22 cellular contexts compared by ENCODE assay signal in genomic region chr2:237749961-237750360, GRCh38. TPM values are rescaled to one million over a fixed set of nuclear protein-coding genes. Genes with fewer than 3 reads are reported as not detected.
A peak's percentile ranks its signal among the peaks of the same experiment; 100 is the strongest.
DNase-seq lines count a peak whose midpoint lies in the region; ATAC-seq and TF ChIP-seq lines count a peak whose summit lies in the region.
"Had no signal": no experiment of that assay in that cellular context is flagged by ENCODE, and none has a peak within 500 bp of the region (broad histone marks: within the 10 kb centered on the region; RNA-seq: fewer than 3 reads in every experiment).

No MANE protein-coding gene starts in this region.

- peak overlapping the region; percentile 11 for H3K27ac ChIP-seq in AG04450 (ENCODE audit: low read depth, low read length)
- H3K27ac ChIP-seq: BLaER1, PC-9, SJCRH30 had no signal

- H3K27me3 ChIP-seq in AG04450 (ENCODE audit: control insufficient read depth, insufficient read depth, low read length): no peaks in the 10 kb centered on the region
- H3K27me3 ChIP-seq: BLaER1, SJCRH30 had no signal

- peaks cover 11% of the 10 kb centered on the region for H3K4me1 Mint-ChIP-seq in activated CD4-positive, alpha-beta T cell treated with anti-CD3 and anti-CD28 coated beads, Interleukin-2, amount 10 ng/mL, durations not matched to agents 7 days and 5 days
- H3K4me1 Mint-ChIP-seq in T-helper 17 cell (peaks cover 21% of the 10 kb centered on the region), chondrocyte (ENCODE audit: low read depth) (peaks cover 9% of the 10 kb centered on the region)

- DNase-seq in activated CD4-positive, alpha-beta T cell treated with anti-CD3 and anti-CD28 coated beads, Interleukin-2, amount 10 ng/mL, durations not matched to agents 7 days and 5 days: no peak
- DNase-seq in activated CD4-positive, alpha-beta T cell treated with anti-CD3 and anti-CD28 coated beads, Interleukin-2, amount 50 U/mL, for 48 hours: no peak
- DNase-seq in AG04450 (ENCODE audit: low read depth, low spot score): no peak
- DNase-seq in T-helper 17 cell: no peak
- DNase-seq in chondrocyte (ENCODE audit: low spot score): no peak
- no peak for DNase-seq in kidney glomerular epithelial cell (lab: John Stamatoyannopoulos, UW)
- no peak for DNase-seq in NCI-H526 (lab: John Stamatoyannopoulos, UW)
- DNase-seq: CD4-positive, CD25-positive, alpha-beta regulatory T cell; H9; Kasumi-1; MV-4-11; NCI-H1105; NCI-H1436 treated with DMSO at 0.1 percent for 48 hours; NCI-H2029; NCI-H446 treated with DMSO at 0.1 percent for 48 hours; NCI-H526 treated with DMSO at 0.1 percent for 48 hours; PC-9; SJCRH30 had no signal

- CTCF ChIA-PET in activated CD4-positive, alpha-beta T cell treated with anti-CD3 and anti-CD28 coated beads, Interleukin-2, amount 10 ng/mL, durations not matched to agents 7 days and 5 days (lab: Charles Lee): no interaction called here
- CTCF ChIA-PET in AG04450 (lab: Charles Lee): interaction anchor here (0.7 to 1.1 kb wide), 2 partner anchors 328 to 726 kb away, joined by 3 to 8 read pairs; no protein-coding TSS in a partner anchor

- no peak overlapping the region for H3K4me3 ChIP-seq in AG04450 (ENCODE audit: low read depth, low read length)
- H3K4me3 ChIP-seq: BLaER1, GM23338, K562, PC-9, SJCRH30 had no signal

- no peaks in the 10 kb centered on the region for H3K9me3 Mint-ChIP-seq in activated CD4-positive, alpha-beta T cell treated with anti-CD3 and anti-CD28 coated beads, Interleukin-2, amount 10 ng/mL, durations not matched to agents 7 days and 5 days
- no peaks in the 10 kb centered on the region for H3K9me3 Mint-ChIP-seq in chondrocyte (ENCODE audit: low read depth)
- H3K9me3 Mint-ChIP-seq: CD4-positive, CD25-positive, alpha-beta regulatory T cell; GM23338; H9 had no signal

- H3K36me3 Mint-ChIP-seq in activated CD4-positive, alpha-beta T cell treated with anti-CD3 and anti-CD28 coated beads, Interleukin-2, amount 10 ng/mL, durations not matched to agents 7 days and 5 days (ENCODE audit: low read depth): peaks cover 49% of the 10 kb centered on the region
- peaks cover 12% of the 10 kb centered on the region for H3K36me3 Mint-ChIP-seq in T-helper 17 cell (ENCODE audit: low read depth)
- peaks cover 33% of the 10 kb centered on the region for H3K36me3 Mint-ChIP-seq in chondrocyte (ENCODE audit: low read depth)

- TF ChIP-seq CTCF in AG04450 (IDR thresholded peaks at IDR 0.05; ENCODE audit: low read depth, low read length): no peak
- no peak for TF ChIP-seq CTCF in chondrocyte (IDR thresholded peaks at IDR 0.05)

- H3K9me3 ChIP-seq in AG04450 (ENCODE audit: control insufficient read depth, insufficient read depth, low read length): no peaks in the 10 kb centered on the region
- no peaks in the 10 kb centered on the region for H3K9me3 ChIP-seq in T-helper 17 cell (ENCODE audit: control insufficient read depth, low read length, poor library complexity, severe bottlenecking)
- H3K9me3 ChIP-seq: SJCRH30 had no signal

- H3K4me3 Mint-ChIP-seq in activated CD4-positive, alpha-beta T cell treated with anti-CD3 and anti-CD28 coated beads, Interleukin-2, amount 10 ng/mL, durations not matched to agents 7 days and 5 days: no peak overlapping the region
- H3K4me3 Mint-ChIP-seq in T-helper 17 cell (no peak overlapping the region), chondrocyte (ENCODE audit: unreplicated experiment) (no peak overlapping the region)
- H3K4me3 Mint-ChIP-seq: CD4-positive, CD25-positive, alpha-beta regulatory T cell; GM23338; H9 had no signal

- ATAC-seq in T-helper 17 cell: no peak
- ATAC-seq in HG02571 (IDR thresholded peaks at IDR 0.05; ENCODE audit: unreplicated experiment): no peak
- ATAC-seq: GM23338, K562 had no signal

- peak overlapping the region; percentile 33 for H3K27ac Mint-ChIP-seq in activated CD4-positive, alpha-beta T cell treated with anti-CD3 and anti-CD28 coated beads, Interleukin-2, amount 10 ng/mL, durations not matched to agents 7 days and 5 days
- peak overlapping the region; percentile 84 for H3K27ac Mint-ChIP-seq in T-helper 17 cell
- H3K27ac Mint-ChIP-seq in chondrocyte (ENCODE audit: unreplicated experiment): peak overlapping the region; percentile 36
- H3K27ac Mint-ChIP-seq: GM23338 had no signal

- POLR2A ChIA-PET in activated CD4-positive, alpha-beta T cell treated with anti-CD3 and anti-CD28 coated beads, Interleukin-2, amount 10 ng/mL, durations not matched to agents 7 days and 5 days (lab: Charles Lee): interaction anchor here (0.6 kb wide), 1 partner anchor 77 kb away, joined by 7 read pairs; no protein-coding TSS in a partner anchor
- POLR2A ChIA-PET in AG04450 (lab: Yijun Ruan, JAX): interaction anchor here (0.6 kb wide), 1 partner anchor 24 kb away, joined by 10 read pairs; no protein-coding TSS in a partner anchor

- H3K27me3 Mint-ChIP-seq in activated CD4-positive, alpha-beta T cell treated with anti-CD3 and anti-CD28 coated beads, Interleukin-2, amount 10 ng/mL, durations not matched to agents 7 days and 5 days: no peaks in the 10 kb centered on the region
- H3K27me3 Mint-ChIP-seq in T-helper 17 cell (no peaks in the 10 kb centered on the region), chondrocyte (ENCODE audit: low read depth) (no peaks in the 10 kb centered on the region)
- H3K27me3 Mint-ChIP-seq: CD4-positive, CD25-positive, alpha-beta regulatory T cell had no signal

RNA-seq across cellular contexts. Expression of gene RBM44, which starts 48.6 kb away (rescaled TPM):
- total RNA-seq in activated CD4-positive, alpha-beta T cell treated with anti-CD3 and anti-CD28 coated beads, Interleukin-2, amount 10 ng/mL, durations not matched to agents 7 days and 5 days: 1 to 10 TPM; 1.3 to 1.4 TPM
- polyA plus RNA-seq in AG04450 (2011; rRNA removed): 0.12 and 0.16 TPM in 2 replicates
- polyA minus RNA-seq in AG04450 (2011; rRNA and poly(A)+ RNA removed): 0.13 and 0.14 TPM in 2 replicates
- total RNA-seq in T-helper 17 cell (1 to 10 TPM; 2.2 to 4.0 TPM), chondrocyte (0.48 to 0.54 TPM (median 0.50 TPM) in 3 replicates)

Comparison
In these comparisons a context has a peak if more than half of its experiments do, and no peak if none do; other contexts are left out.
1. H3K27ac Mint-ChIP-seq: peak in every context shown above with its lines; median percentile 84 in T-helper 17 cell; 36 in chondrocyte; 33 in activated CD4-positive, alpha-beta T cell treated with anti-CD3 and anti-CD28 coated beads, Interleukin-2, amount 10 ng/mL, durations not matched to agents 7 days and 5 days.